ENCODE assay signal across 2 cellular contexts in the genomic region with DNA sequence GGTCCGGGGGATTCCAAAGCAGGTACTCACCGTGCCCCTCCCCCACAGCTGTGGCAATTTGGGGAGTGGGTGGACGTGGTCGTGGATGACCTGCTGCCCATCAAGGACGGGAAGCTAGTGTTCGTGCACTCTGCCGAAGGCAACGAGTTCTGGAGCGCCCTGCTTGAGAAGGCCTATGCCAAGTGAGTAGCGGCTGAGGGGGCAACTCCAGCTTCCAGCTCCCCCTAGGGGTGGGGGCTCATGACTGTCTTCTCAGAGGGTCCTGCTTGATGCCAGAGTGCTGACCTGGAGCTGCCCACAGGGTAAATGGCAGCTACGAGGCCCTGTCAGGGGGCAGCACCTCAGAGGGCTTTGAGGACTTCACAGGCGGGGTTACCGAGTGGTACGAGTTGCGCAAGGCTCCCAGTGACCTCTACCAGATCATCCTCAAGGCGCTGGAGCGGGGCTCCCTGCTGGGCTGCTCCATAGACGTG.
TF ChIP-seq lines count a peak whose summit lies in the region.

No MANE protein-coding gene starts in this region.

TF ChIP-seq in IMR-90, 13 proteins besides CTCF, POLR2A, EP300 and RAD21:
- TF ChIP-seq FOS (IDR thresholded peaks at IDR 0.05; ENCODE audit: low read depth, low read length): no peak
- no peak for TF ChIP-seq CHD1 (IDR thresholded peaks at IDR 0.05; ENCODE audit: low read depth, low read length)
- peak; percentile 65 for TF ChIP-seq CEBPB (IDR thresholded peaks at IDR 0.05; ENCODE audit: low read depth, low read length)

TF ChIP-seq in K562, 482 proteins besides CTCF, POLR2A, EP300 and RAD21:
- TF ChIP-seq RBFOX2 (IDR thresholded peaks at IDR 0.05; ENCODE audit: low read depth, low read length) (0 out of 2 replicates have a peak, but pooled peaks have one; percentile 27), CEBPG (CRISPR knock-in tag; IDR thresholded peaks at IDR 0.05) (peak; percentile 42; the same call in 1 of the 2 replicates), CEBPG (tag; conservative IDR thresholded peaks at IDR 0.05 in 1 of 2, IDR thresholded peaks at IDR 0.05 in 1 of 2) (no peak), ZKSCAN1 (IDR thresholded peaks at IDR 0.05; ENCODE audit: low read depth, low read length) (no peak), ZBTB7A (IDR thresholded peaks at IDR 0.05; ENCODE audit: borderline replicate concordance, control insufficient read depth, low read depth, low read length) (peak; percentile 40; the same call in 1 of the 2 replicates), SMAD3 (CRISPR knock-in tag; conservative IDR thresholded peaks at IDR 0.05) (no peak), CEBPB (tag; IDR thresholded peaks at IDR 0.05) (peak; percentile 81)
- TF ChIP-seq, protein P1, sequence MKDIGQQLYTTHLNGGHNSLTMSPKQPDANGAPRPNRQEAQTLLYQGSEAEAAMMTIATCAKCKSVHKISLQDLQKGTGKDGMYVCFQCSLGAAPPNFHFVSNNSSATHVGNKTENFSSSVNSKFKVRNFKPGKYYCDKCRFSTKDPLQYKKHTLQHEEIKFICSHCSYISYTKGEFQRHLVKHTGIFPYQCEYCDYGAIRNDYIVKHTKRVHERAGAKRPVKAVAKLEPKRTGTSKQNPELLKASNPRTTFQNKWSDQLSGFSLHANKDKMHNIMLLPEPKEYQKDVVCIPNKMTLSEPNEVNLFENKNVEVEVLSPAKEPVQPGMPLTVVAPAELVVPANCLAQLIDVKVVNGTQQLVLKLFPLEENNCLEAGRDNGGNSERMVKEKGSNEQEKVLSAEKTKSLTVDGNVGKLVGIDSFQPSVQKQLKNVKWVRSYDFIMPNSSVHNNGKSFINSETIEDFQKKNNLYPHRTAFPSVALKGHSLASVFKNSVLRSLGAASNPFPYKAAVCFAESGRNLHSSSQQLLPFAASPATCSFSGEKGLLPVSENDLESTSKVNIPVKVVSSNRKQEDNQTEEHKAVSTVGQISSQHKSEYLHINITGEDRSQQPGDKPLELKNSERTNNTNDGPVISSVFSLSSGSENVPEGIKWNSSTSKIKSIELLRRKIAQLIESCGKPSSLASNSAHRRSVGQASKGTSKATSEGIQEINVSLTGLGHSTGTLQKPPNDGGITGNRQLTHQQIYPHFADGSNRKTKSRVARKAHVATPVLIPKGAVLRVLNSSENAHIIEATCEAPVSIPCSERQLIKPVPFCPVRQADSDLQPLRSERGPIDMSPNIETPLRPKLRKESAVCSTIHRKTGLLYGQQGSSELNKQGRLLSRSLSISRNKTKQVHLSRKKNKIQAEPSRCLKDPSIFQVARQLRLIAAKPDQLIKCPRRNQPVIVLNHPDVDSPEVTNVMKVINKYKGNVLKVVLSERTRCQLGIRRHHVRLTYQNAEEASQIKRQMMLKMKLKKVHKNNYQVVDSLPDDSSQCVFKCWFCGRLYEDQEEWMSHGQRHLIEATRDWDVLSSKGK (CRISPR knock-in tag; IDR thresholded peaks at IDR 0.05): no peak
- TF ChIP-seq, protein P2, sequence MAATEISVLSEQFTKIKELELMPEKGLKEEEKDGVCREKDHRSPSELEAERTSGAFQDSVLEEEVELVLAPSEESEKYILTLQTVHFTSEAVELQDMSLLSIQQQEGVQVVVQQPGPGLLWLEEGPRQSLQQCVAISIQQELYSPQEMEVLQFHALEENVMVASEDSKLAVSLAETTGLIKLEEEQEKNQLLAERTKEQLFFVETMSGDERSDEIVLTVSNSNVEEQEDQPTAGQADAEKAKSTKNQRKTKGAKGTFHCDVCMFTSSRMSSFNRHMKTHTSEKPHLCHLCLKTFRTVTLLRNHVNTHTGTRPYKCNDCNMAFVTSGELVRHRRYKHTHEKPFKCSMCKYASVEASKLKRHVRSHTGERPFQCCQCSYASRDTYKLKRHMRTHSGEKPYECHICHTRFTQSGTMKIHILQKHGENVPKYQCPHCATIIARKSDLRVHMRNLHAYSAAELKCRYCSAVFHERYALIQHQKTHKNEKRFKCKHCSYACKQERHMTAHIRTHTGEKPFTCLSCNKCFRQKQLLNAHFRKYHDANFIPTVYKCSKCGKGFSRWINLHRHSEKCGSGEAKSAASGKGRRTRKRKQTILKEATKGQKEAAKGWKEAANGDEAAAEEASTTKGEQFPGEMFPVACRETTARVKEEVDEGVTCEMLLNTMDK (IDR thresholded peaks at IDR 0.05; ENCODE audit: borderline replicate concordance, insufficient read depth, low read depth, low read length, poor library complexity, severe bottlenecking): peak; percentile 23
- TF ChIP-seq, protein P3, sequence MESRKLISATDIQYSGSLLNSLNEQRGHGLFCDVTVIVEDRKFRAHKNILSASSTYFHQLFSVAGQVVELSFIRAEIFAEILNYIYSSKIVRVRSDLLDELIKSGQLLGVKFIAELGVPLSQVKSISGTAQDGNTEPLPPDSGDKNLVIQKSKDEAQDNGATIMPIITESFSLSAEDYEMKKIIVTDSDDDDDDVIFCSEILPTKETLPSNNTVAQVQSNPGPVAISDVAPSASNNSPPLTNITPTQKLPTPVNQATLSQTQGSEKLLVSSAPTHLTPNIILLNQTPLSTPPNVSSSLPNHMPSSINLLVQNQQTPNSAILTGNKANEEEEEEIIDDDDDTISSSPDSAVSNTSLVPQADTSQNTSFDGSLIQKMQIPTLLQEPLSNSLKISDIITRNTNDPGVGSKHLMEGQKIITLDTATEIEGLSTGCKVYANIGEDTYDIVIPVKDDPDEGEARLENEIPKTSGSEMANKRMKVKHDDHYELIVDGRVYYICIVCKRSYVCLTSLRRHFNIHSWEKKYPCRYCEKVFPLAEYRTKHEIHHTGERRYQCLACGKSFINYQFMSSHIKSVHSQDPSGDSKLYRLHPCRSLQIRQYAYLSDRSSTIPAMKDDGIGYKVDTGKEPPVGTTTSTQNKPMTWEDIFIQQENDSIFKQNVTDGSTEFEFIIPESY (CRISPR knock-in tag; IDR thresholded peaks at IDR 0.05): peak; percentile 58
TF ChIP-seq in K562: peak in this region for 6.
